Comparison of ENCODE assay signal across 31 cellular contexts in the genomic region with DNA sequence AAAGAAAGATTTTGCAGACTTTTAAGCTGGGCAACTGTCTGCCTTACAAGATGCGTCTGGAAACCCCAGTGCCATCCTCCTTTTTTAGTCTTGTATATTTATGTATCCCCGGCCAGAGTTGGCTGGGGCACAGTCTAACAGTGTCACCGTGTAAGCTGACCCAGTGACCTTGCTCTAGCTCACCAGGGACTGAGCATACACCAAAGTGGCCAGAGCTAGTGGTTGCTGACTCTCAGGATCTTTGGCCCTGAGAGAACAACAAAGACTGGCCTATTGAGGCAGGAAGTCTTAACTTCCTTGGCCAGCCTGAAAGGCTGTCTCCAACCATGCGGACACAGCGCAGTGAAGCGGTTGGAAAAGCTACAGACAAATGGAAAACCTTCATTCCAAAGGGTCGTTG.
DNase-seq lines count a peak whose midpoint lies in the region; ATAC-seq, FAIRE-seq and TF ChIP-seq lines count a peak whose summit lies in the region.
"Had no signal": no experiment of that assay in that cellular context is flagged by ENCODE, and none has a peak within 500 bp of the region (broad histone marks: within the 10 kb centered on the region; RNA-seq: fewer than 3 reads in every experiment).

No MANE protein-coding gene starts in this region.

- no peak overlapping the region for H3K4me3 ChIP-seq in endodermal cell (ENCODE audit: low read length)
- H3K4me3 ChIP-seq in HepG2 (replicated peaks in 1 of 3; ENCODE audit: insufficient read depth in 1 of 3, low read depth in 2 of 3, low read length in 3 of 3) = no peak overlapping the region
- H3K4me3 ChIP-seq: gastroesophageal sphincter, PC-9, SJCRH30 had no signal

- no peak for TF ChIP-seq RAD21 in HepG2 (CRISPR knock-in tag; IDR thresholded peaks at IDR 0.05)

- no peak overlapping the region for H3K27ac Mint-ChIP-seq in endodermal cell
- H3K27ac Mint-ChIP-seq: activated T-helper 2 cell treated with anti-CD3 and anti-CD28 coated beads, Interferon-gamma antibody, Interleukin-2, Interleukin-4, amounts not matched to agents 10 μg/mL and 5 μg/mL and 100 μg/mL, durations not matched to agents 14 hours and 24 hours and 36 hours; stimulated activated naive B cell treated with anti-CD40 and anti-IgM and Interleukin-4, amounts not matched to agents 10 μg/mL and 1 μg/mL and 100 μg/mL, for 72 hours; type B pancreatic cell had no signal

- TF ChIP-seq POLR2A in HepG2 (IDR thresholded peaks at IDR 0.05; ENCODE audit: insufficient read depth in 1 of 2, low read depth in 2 of 2, low read length in 2 of 2) = no peak

- H4K20me1 ChIP-seq in HepG2 (ENCODE audit: insufficient read depth, low read length) = no peaks in the 10 kb centered on the region

- ATAC-seq in HepG2 (peak; percentile 100), sciatic nerve (no peak)
- ATAC-seq: gastroesophageal sphincter; stimulated activated naive B cell treated with anti-CD40 and anti-IgM and Interleukin-4, amounts not matched to agents 10 μg/mL and 1 μg/mL and 100 μg/mL, for 72 hours had no signal

- H3K4me1 ChIP-seq in endodermal cell (ENCODE audit: control insufficient read depth, insufficient read depth, low read length) = no peaks in the 10 kb centered on the region
- H3K4me1 ChIP-seq in HepG2 (ENCODE audit: insufficient read depth, low read length) = peaks cover 9% of the 10 kb centered on the region
- H3K4me1 ChIP-seq: Caco-2, SJCRH30 had no signal

- WGBS in endodermal cell (ENCODE audit: insufficient coverage in 1 of 2, insufficient read length in 1 of 2), 2 experiments = 73 to 88% methylated on average over 6 to 7 of the region's 7 CpGs
- 38% methylated on average over 7 of the region's 7 CpGs for WGBS in HepG2 (ENCODE audit: low lambda C conversion rate)

- CTCF ChIA-PET in HepG2 (lab: Yijun Ruan, JAX; ENCODE audit: low intra/inter-chr PET ratio, low total read pairs) = no interaction called here

- in situ Hi-C loops in HepG2 (cut with HindIII; ENCODE audit: extremely low pct_ligation_motif_present, low pct_unique_long_range_greater_than_20kb) = no loop called here

- no peaks in the 10 kb centered on the region for H3K9me3 Mint-ChIP-seq in endodermal cell
- H3K9me3 Mint-ChIP-seq: activated T-helper 2 cell treated with anti-CD3 and anti-CD28 coated beads, Interferon-gamma antibody, Interleukin-2, Interleukin-4, amounts not matched to agents 10 μg/mL and 5 μg/mL and 100 μg/mL, durations not matched to agents 14 hours and 24 hours and 36 hours; type B pancreatic cell had no signal

- POLR2A ChIA-PET in HepG2 (lab: Yijun Ruan, JAX) = no interaction called here

- H3K36me3 ChIP-seq in endodermal cell (ENCODE audit: control insufficient read depth, insufficient read depth, low read length) (no peaks in the 10 kb centered on the region), HepG2 (replicated peaks in 1 of 2; ENCODE audit: control insufficient read depth in 1 of 2, insufficient read depth in 2 of 2, low read length in 2 of 2) (no peaks in the 10 kb centered on the region)
- H3K36me3 ChIP-seq: gastroesophageal sphincter, neutrophil, SJCRH30 had no signal

- no peak overlapping the region for H3K4me3 Mint-ChIP-seq in endodermal cell
- H3K4me3 Mint-ChIP-seq: stimulated activated naive B cell treated with anti-CD40 and anti-IgM and Interleukin-4, amounts not matched to agents 10 μg/mL and 1 μg/mL and 100 μg/mL, for 72 hours; type B pancreatic cell had no signal

- intact Hi-C loops in HepG2 (cut with micrococcal nuclease; ENCODE audit: unreplicated experiment) = no loop called here
- intact Hi-C loops in sciatic nerve (cut with DNase I) = no loop called here

- H3K27me3 Mint-ChIP-seq in endodermal cell (ENCODE audit: insufficient read depth) = no peaks in the 10 kb centered on the region
- H3K27me3 Mint-ChIP-seq: brain; stimulated activated naive B cell treated with anti-CD40 and anti-IgM and Interleukin-4, amounts not matched to agents 10 μg/mL and 1 μg/mL and 100 μg/mL, for 72 hours; type B pancreatic cell had no signal

- H3K27me3 ChIP-seq in endodermal cell (ENCODE audit: control insufficient read depth, insufficient read depth, low read length, poor library complexity, severe bottlenecking) (no peaks in the 10 kb centered on the region), HepG2 (ENCODE audit: control insufficient read depth in 1 of 2, insufficient read depth in 2 of 2, low read length in 2 of 2) (no peaks in the 10 kb centered on the region)
- H3K27me3 ChIP-seq: gastroesophageal sphincter, neutrophil, SJCRH30 had no signal

- H3K36me3 Mint-ChIP-seq in endodermal cell (ENCODE audit: low read depth) = no peaks in the 10 kb centered on the region
- H3K36me3 Mint-ChIP-seq: brain, type B pancreatic cell had no signal

- H2AFZ ChIP-seq in HepG2 (ENCODE audit: low read length) = no peak overlapping the region
- H2AFZ ChIP-seq: PC-9 had no signal

- H3K9me3 ChIP-seq in endodermal cell (ENCODE audit: control insufficient read depth, low read length) = no peaks in the 10 kb centered on the region
- no peaks in the 10 kb centered on the region for H3K9me3 ChIP-seq in HepG2 (ENCODE audit: low read length)
- H3K9me3 ChIP-seq: Caco-2, gastroesophageal sphincter, neutrophil, SJCRH30 had no signal

- TF ChIP-seq CTCF in endodermal cell (conservative IDR thresholded peaks at IDR 0.05) (no peak), HepG2 (CRISPR knock-in tag; IDR thresholded peaks at IDR 0.05) (no peak)

- no TSS peak for BruUV-seq in HepG2 (replicated peaks; lab: Mats Ljungman, UMichigan)

- TF ChIP-seq EP300 in HepG2 (IDR thresholded peaks at IDR 0.05; ENCODE audit: low read depth in 2 of 2, low read length in 2 of 2) (no peak), HepG2 (CRISPR knock-in tag; IDR thresholded peaks at IDR 0.05; ENCODE audit: borderline replicate concordance) (no peak)

- H3K27ac ChIP-seq in endodermal cell (ENCODE audit: low read depth, low read length) (peak overlapping the region; percentile 66), HepG2 (ENCODE audit: extremely low read length, insufficient read depth, low read length) (no peak overlapping the region)
- H3K27ac ChIP-seq: 22Rv1, gastroesophageal sphincter, neutrophil, PC-9, SJCRH30, VCaP had no signal

- FAIRE-seq in HepG2 (lab: Jason Lieb, UNC) = peak; percentile 4
- FAIRE-seq: GM12892 had no signal

- H3K4me1 Mint-ChIP-seq in endodermal cell = no peaks in the 10 kb centered on the region

- no peaks in the 10 kb centered on the region for H3K79me2 ChIP-seq in HepG2 (ENCODE audit: insufficient read depth, low read length)

- H3K4me2 ChIP-seq in HepG2 (ENCODE audit: low read depth, low read length) = no peak overlapping the region; the same call in 1 of the 2 replicates
- H3K4me2 ChIP-seq: PC-9 had no signal

- DNase-seq in NCI-H1417 (lab: John Stamatoyannopoulos, UW) (peak in 2 of 3 experiments; percentile 47 to 78), NCI-H1417 treated with DMSO at 0.1 percent for 48 hours (lab: John Stamatoyannopoulos, UW) (no peak), endodermal cell (no peak), HepG2 (ENCODE audit: low spot score) (no peak), retina (peak; percentile 83), H4 (ENCODE audit: low spot score) (no peak), sciatic nerve (ENCODE audit: low spot score) (no peak)
- DNase-seq in activated CD4-positive, alpha-beta T cell treated with anti-CD3 and anti-CD28 coated beads for 1 hour = no peak
- DNase-seq: activated CD4-positive, alpha-beta T cell treated with anti-CD3 and anti-CD28 coated beads for 4 hours; activated naive CD4-positive, alpha-beta T cell treated with anti-CD3 and anti-CD28 coated beads, Interleukin-2, amount 50 U/mL, for 16 hours; amniotic stem cell; C1 segment of cervical spinal cord; Caco-2; HCEC 1CT; hippocampal formation; mesenchymal stem cell; NCI-H1092; NCI-H2171 treated with DMSO at 0.1 percent for 48 hours; NCI-H524; PC-9; SJCRH30; stimulated activated naive B cell treated with anti-CD40 and anti-IgM and Interleukin-4, amounts not matched to agents 10 μg/mL and 1 μg/mL and 100 μg/mL, for 72 hours; T-helper 9 cell had no signal

- H3K9ac ChIP-seq in endodermal cell (ENCODE audit: extremely low read depth, low read length, poor library complexity, severe bottlenecking) (no peak overlapping the region), HepG2 (ENCODE audit: insufficient read depth, low read depth, low read length) (no peak overlapping the region)

TF ChIP-seq in HepG2, 621 proteins besides CTCF, POLR2A, EP300 and RAD21 (continues in another document):
- TF ChIP-seq CC2D1A (CRISPR knock-in tag; IDR thresholded peaks at IDR 0.05) (no peak), NR2F6 (IDR thresholded peaks at IDR 0.05) (peak; percentile 41), NR2F6 (CRISPR knock-in tag; IDR thresholded peaks at IDR 0.05) (peak; percentile 70), KAT2B (IDR thresholded peaks at IDR 0.05; ENCODE audit: borderline replicate concordance, low read depth, low read length) (no peak), POGZ (CRISPR knock-in tag; IDR thresholded peaks at IDR 0.05) (peak; percentile 47; the same call in 1 of the 2 replicates), ZFP41 (CRISPR knock-in tag; IDR thresholded peaks at IDR 0.05; ENCODE audit: borderline replicate concordance) (no peak), TCF12 (IDR thresholded peaks at IDR 0.05) (no peak), TCF12 (CRISPR knock-in tag; IDR thresholded peaks at IDR 0.05) (no peak)
- TF ChIP-seq, protein P1, sequence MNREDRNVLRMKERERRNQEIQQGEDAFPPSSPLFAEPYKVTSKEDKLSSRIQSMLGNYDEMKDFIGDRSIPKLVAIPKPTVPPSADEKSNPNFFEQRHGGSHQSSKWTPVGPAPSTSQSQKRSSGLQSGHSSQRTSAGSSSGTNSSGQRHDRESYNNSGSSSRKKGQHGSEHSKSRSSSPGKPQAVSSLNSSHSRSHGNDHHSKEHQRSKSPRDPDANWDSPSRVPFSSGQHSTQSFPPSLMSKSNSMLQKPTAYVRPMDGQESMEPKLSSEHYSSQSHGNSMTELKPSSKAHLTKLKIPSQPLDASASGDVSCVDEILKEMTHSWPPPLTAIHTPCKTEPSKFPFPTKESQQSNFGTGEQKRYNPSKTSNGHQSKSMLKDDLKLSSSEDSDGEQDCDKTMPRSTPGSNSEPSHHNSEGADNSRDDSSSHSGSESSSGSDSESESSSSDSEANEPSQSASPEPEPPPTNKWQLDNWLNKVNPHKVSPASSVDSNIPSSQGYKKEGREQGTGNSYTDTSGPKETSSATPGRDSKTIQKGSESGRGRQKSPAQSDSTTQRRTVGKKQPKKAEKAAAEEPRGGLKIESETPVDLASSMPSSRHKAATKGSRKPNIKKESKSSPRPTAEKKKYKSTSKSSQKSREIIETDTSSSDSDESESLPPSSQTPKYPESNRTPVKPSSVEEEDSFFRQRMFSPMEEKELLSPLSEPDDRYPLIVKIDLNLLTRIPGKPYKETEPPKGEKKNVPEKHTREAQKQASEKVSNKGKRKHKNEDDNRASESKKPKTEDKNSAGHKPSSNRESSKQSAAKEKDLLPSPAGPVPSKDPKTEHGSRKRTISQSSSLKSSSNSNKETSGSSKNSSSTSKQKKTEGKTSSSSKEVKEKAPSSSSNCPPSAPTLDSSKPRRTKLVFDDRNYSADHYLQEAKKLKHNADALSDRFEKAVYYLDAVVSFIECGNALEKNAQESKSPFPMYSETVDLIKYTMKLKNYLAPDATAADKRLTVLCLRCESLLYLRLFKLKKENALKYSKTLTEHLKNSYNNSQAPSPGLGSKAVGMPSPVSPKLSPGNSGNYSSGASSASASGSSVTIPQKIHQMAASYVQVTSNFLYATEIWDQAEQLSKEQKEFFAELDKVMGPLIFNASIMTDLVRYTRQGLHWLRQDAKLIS (CRISPR knock-in tag; IDR thresholded peaks at IDR 0.05) = no peak

Comparison
In these comparisons a context has a peak if more than half of its experiments do, and no peak if none do; other contexts are left out.
1. DNase-seq: peak in NCI-H1417 (2 of 3) and retina (single experiment); none in NCI-H1417 treated with DMSO at 0.1 percent for 48 hours (single experiment), endodermal cell (single experiment), HepG2 (single experiment), H4 (single experiment), activated CD4-positive, alpha-beta T cell treated with anti-CD3 and anti-CD28 coated beads for 1 hour (single experiment) and sciatic nerve (single experiment).